8 cellular contexts compared by ENCODE assay signal in the genomic region with DNA sequence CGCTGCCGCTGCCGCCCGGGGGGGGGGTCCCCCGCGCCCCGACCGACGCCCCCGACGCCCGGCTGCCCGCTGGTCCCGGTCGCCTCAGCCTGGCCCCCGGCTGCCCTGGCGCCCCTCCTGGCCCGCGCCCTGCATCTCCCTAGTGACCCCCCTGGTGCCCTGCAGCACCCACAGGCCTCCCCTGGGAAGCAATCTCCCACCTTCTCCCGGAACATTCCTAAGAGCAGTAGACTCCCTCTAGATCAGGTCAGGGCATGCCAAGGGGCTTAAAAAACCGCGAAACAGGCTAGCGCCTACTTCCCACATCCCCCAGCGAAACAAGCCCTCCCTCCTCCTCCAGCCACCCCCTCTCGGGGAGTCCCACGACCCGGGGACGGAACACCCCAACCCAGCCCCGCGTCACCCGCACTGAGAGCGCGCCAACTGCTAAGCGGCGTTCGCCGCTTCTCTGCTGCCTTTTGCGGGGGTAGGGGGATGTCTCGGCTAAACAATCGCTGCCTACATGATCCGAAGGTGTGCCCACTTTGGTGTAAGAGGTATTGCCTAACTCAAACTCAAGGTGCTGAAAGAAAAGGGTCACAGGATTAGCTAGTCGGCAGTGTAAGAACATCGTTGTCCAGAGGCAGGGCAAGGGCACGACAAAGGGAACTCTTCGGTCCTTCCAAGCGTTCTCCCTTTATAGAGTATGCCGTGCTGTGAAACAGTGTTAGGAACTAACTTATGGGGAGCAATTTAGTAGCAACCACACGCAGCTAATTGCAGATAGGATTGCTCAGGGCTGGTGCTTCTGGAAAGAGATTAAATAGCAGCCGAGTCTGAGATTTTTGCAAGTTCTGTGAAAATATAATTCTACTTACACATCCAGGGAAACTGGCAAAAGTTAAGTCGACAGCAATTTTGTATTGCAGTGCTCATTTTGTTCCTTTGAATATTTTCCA. TPM values are rescaled to one million over a fixed set of nuclear protein-coding genes. Genes with fewer than 3 reads are reported as not detected.
DNase-seq lines count a peak whose midpoint lies in the region; ATAC-seq and TF ChIP-seq lines count a peak whose summit lies in the region.

No MANE protein-coding gene starts in this region.

- peaks cover 77% of the 10 kb centered on the region for H3K27me3 Mint-ChIP-seq in H9 (ENCODE audit: low read depth)
- peaks cover 72% of the 10 kb centered on the region for H3K27me3 Mint-ChIP-seq in activated CD4-positive, alpha-beta T cell treated with anti-CD3 and anti-CD28 coated beads, Interleukin-2, amount 10 ng/mL, durations not matched to agents 24 days and 14 days
- peaks cover 14% of the 10 kb centered on the region for H3K27me3 Mint-ChIP-seq in endothelial cell (ENCODE audit: unreplicated experiment)

- H3K36me3 ChIP-seq in ACC112 (ENCODE audit: insufficient read depth, low read length) = no peaks in the 10 kb centered on the region
- no peaks in the 10 kb centered on the region for H3K36me3 ChIP-seq in muscle layer of duodenum (ENCODE audit: control insufficient read depth in 1 of 2, insufficient read depth in 2 of 2, low read length in 2 of 2)
- no peaks in the 10 kb centered on the region for H3K36me3 ChIP-seq in upper lobe of left lung

- H4K91ac ChIP-seq in H9 (ENCODE audit: insufficient read length, low read depth, low read length) = no peak overlapping the region

- H2AK5ac ChIP-seq in H9 (ENCODE audit: insufficient read length, low read length) = no peak overlapping the region

- H3K36me3 Mint-ChIP-seq in H9 (ENCODE audit: insufficient read depth in 1 of 3, low read depth in 3 of 3) (no peaks in the 10 kb centered on the region), endothelial cell (ENCODE audit: low read depth, unreplicated experiment) (no peaks in the 10 kb centered on the region)
- no peaks in the 10 kb centered on the region for H3K36me3 Mint-ChIP-seq in activated CD4-positive, alpha-beta T cell treated with anti-CD3 and anti-CD28 coated beads, Interleukin-2, amount 10 ng/mL, durations not matched to agents 24 days and 14 days (ENCODE audit: low read depth)

- no peaks in the 10 kb centered on the region for H3K79me1 ChIP-seq in H9 (ENCODE audit: insufficient read depth, low read depth, low read length, poor library complexity, severe bottlenecking)

- intact Hi-C loops in activated CD4-positive, alpha-beta T cell treated with anti-CD3 and anti-CD28 coated beads, Interleukin-2, amount 10 ng/mL, durations not matched to agents 24 days and 14 days (cut with micrococcal nuclease) = no loop called here

- H3K27ac ChIP-seq in ACC112 (ENCODE audit: low read depth, low read length) (peak overlapping the region; percentile 3; the same call in 1 of the 2 replicates), H9 (ENCODE audit: insufficient read length, low read depth, low read length) (no peak overlapping the region), muscle layer of duodenum (ENCODE audit: low read length) (peak overlapping the region; percentile 75), upper lobe of left lung (peak overlapping the region; percentile 82 to 93 (median 84))

- peak; percentile 62 for DNase-seq in H9
- peak; percentile 62 for DNase-seq in activated CD4-positive, alpha-beta T cell treated with anti-CD3 and anti-CD28 coated beads, Interleukin-2, amount 10 ng/mL, durations not matched to agents 24 days and 14 days
- DNase-seq in endothelial cell (ENCODE audit: low spot score) = peak; percentile 19
- DNase-seq in upper lobe of left lung = peak; percentile 60 to 86

- H3K9me3 ChIP-seq in H9 (ENCODE audit: control insufficient read depth, low read depth, low read length) (no peaks in the 10 kb centered on the region), muscle layer of duodenum (ENCODE audit: control insufficient read depth in 1 of 2, low read length in 2 of 2) (no peaks in the 10 kb centered on the region), upper lobe of left lung (no peaks in the 10 kb centered on the region)

- H2BK120ac ChIP-seq in H9 (ENCODE audit: low read depth, low read length, poor library complexity, severe bottlenecking) = no peak overlapping the region

- H3K23ac ChIP-seq in H9 (ENCODE audit: insufficient read length, low read depth, low read length) = no peak overlapping the region

- no peak overlapping the region for H3K4ac ChIP-seq in H9 (ENCODE audit: low read depth, low read length)

- no peak overlapping the region for H3K56ac ChIP-seq in H9 (ENCODE audit: insufficient read length, low read depth, low read length)

- TF ChIP-seq CTCF in H9 (conservative IDR thresholded peaks at IDR 0.05) (no peak), endothelial cell (IDR thresholded peaks at IDR 0.05; ENCODE audit: unreplicated experiment) (no peak), upper lobe of left lung (IDR thresholded peaks at IDR 0.05) (no peak)

- peak overlapping the region; percentile 75 for H3K4me2 ChIP-seq in H9 (ENCODE audit: insufficient read depth, insufficient read length, low read length)

- H3K4me1 ChIP-seq in ACC112 (ENCODE audit: control insufficient read depth, insufficient read depth, low read length, unreplicated experiment) (peaks cover 26% of the 10 kb centered on the region), H9 (ENCODE audit: insufficient read depth, low read length) (no peaks in the 10 kb centered on the region), muscle layer of duodenum (ENCODE audit: control insufficient read depth in 1 of 2, insufficient read depth in 2 of 2, low read length in 2 of 2) (peaks cover 9 to 30% of the 10 kb centered on the region in 2 donors), upper lobe of left lung (peaks cover 12 to 36% (median 25%) of the 10 kb centered on the region in 4 donors)

- peak overlapping the region; percentile 44 for H2AFZ ChIP-seq in ACC112 (ENCODE audit: low read length, unreplicated experiment)
- H2AFZ ChIP-seq in H9 (ENCODE audit: low read length) = no peak overlapping the region

- no peak for TF ChIP-seq EP300 in upper lobe of left lung (IDR thresholded peaks at IDR 0.05)

- H3K27me3 ChIP-seq in ACC112 (ENCODE audit: insufficient read depth, low read length) = no peaks in the 10 kb centered on the region
- H3K27me3 ChIP-seq in H9 (ENCODE audit: insufficient read depth, low read length) = peaks cover 26% of the 10 kb centered on the region; the same call in 1 of the 2 replicates
- H3K27me3 ChIP-seq in muscle layer of duodenum (ENCODE audit: low read depth, low read length) = peaks cover 9% of the 10 kb centered on the region
- peaks cover 0 to 7% (median 1%) of the 10 kb centered on the region in 4 donors for H3K27me3 ChIP-seq in upper lobe of left lung

- H2BK12ac ChIP-seq in H9 (ENCODE audit: insufficient read length, low read depth, low read length) = no peak overlapping the region

- H3K18ac ChIP-seq in H9 (ENCODE audit: insufficient read length, low read depth, low read length) = no peak overlapping the region

- H4K5ac ChIP-seq in H9 (ENCODE audit: insufficient read length, low read depth, low read length) = no peak overlapping the region

- peaks cover 18% of the 10 kb centered on the region for H3K23me2 ChIP-seq in H9 (ENCODE audit: insufficient read length, low read depth, low read length, poor library complexity, severe bottlenecking)

- no peak overlapping the region for H2BK20ac ChIP-seq in H9 (ENCODE audit: low read depth, low read length, poor library complexity, severe bottlenecking)

- peaks cover 2% of the 10 kb centered on the region for H4K20me1 ChIP-seq in H9 (ENCODE audit: control insufficient read depth, insufficient read depth, insufficient read length)

- WGBS in H9 (ENCODE audit: extremely low coverage, insufficient read length, low lambda C conversion rate) = no CpG with 5 or more reads among the region's 50 CpGs
- WGBS in upper lobe of left lung, 2 donors = 4 to 5% methylated on average over 24 to 32 of the region's 50 CpGs

- H3K4me3 Mint-ChIP-seq in H9 (peak overlapping the region; percentile 75 to 91), endothelial cell (ENCODE audit: unreplicated experiment) (peak overlapping the region; percentile 81)
- H3K4me3 Mint-ChIP-seq in activated CD4-positive, alpha-beta T cell treated with anti-CD3 and anti-CD28 coated beads, Interleukin-2, amount 10 ng/mL, durations not matched to agents 24 days and 14 days = peak overlapping the region; percentile 84

- H3K4me3 ChIP-seq in ACC112 (ENCODE audit: low read depth, low read length) (peak overlapping the region; percentile 78), muscle layer of duodenum (ENCODE audit: low read depth in 1 of 2, low read length in 2 of 2) (peak overlapping the region; percentile 78 to 87), upper lobe of left lung (peak overlapping the region; percentile 46 to 87 (median 78))

- ATAC-seq in upper lobe of left lung (ENCODE audit: low FRiP score in 2 of 2) (peak; percentile 48 to 65), HG02840 (IDR thresholded peaks at IDR 0.05; ENCODE audit: low FRiP score, unreplicated experiment) (no peak), HG02938 (IDR thresholded peaks at IDR 0.05; ENCODE audit: unreplicated experiment) (no peak)

- no peak overlapping the region for H4K8ac ChIP-seq in H9 (replicated peaks; ENCODE audit: insufficient read length, low read depth, low read length)

- H3K27ac Mint-ChIP-seq in H9 (no peak overlapping the region), endothelial cell (ENCODE audit: unreplicated experiment) (no peak overlapping the region)
- no peak overlapping the region for H3K27ac Mint-ChIP-seq in activated CD4-positive, alpha-beta T cell treated with anti-CD3 and anti-CD28 coated beads, Interleukin-2, amount 10 ng/mL, durations not matched to agents 24 days and 14 days

- H3K9me3 Mint-ChIP-seq in H9 (no peaks in the 10 kb centered on the region), endothelial cell (ENCODE audit: unreplicated experiment) (no peaks in the 10 kb centered on the region)
- no peaks in the 10 kb centered on the region for H3K9me3 Mint-ChIP-seq in activated CD4-positive, alpha-beta T cell treated with anti-CD3 and anti-CD28 coated beads, Interleukin-2, amount 10 ng/mL, durations not matched to agents 24 days and 14 days

- H2BK5ac ChIP-seq in H9 (ENCODE audit: insufficient read length, low read length) = no peak overlapping the region

- no peak overlapping the region for H3T11ph ChIP-seq in H9 (ENCODE audit: low read length)

- peaks cover 6% of the 10 kb centered on the region for H3K79me2 ChIP-seq in ACC112 (ENCODE audit: control insufficient read depth, insufficient read depth, low read length, unreplicated experiment)
- no peaks in the 10 kb centered on the region for H3K79me2 ChIP-seq in H9 (ENCODE audit: insufficient read depth, low read length)

- peak in 3 of 4 donors; percentile 28 to 69 (median 35) for TF ChIP-seq POLR2A in upper lobe of left lung (IDR thresholded peaks at IDR 0.05)

- no peak overlapping the region for H2BK15ac ChIP-seq in H9 (ENCODE audit: low read depth, low read length)

- peaks cover 13 to 15% of the 10 kb centered on the region in 2 experiments for H3K4me1 Mint-ChIP-seq in H9
- H3K4me1 Mint-ChIP-seq in activated CD4-positive, alpha-beta T cell treated with anti-CD3 and anti-CD28 coated beads, Interleukin-2, amount 10 ng/mL, durations not matched to agents 24 days and 14 days = peaks cover 10% of the 10 kb centered on the region
- H3K4me1 Mint-ChIP-seq in endothelial cell (ENCODE audit: unreplicated experiment) = peaks cover 4% of the 10 kb centered on the region

- no peak overlapping the region for H3K9ac ChIP-seq in H9 (ENCODE audit: extremely low read depth, insufficient read length, low read length)

- H3K14ac ChIP-seq in H9 (ENCODE audit: insufficient read depth, low read length) = no peak overlapping the region

RNA-seq across cellular contexts. Expression of a gene that starts 0.6 kb away (rescaled TPM):
- 0.13 and 0.17 TPM in 2 replicates for total RNA-seq in H9 (2021)
- not detected in 2 replicates for total RNA-seq in activated CD4-positive, alpha-beta T cell treated with anti-CD3 and anti-CD28 coated beads, Interleukin-2, amount 10 ng/mL, durations not matched to agents 24 days and 14 days
- 0.13 TPM for total RNA-seq in endothelial cell (ENCODE audit: unreplicated experiment)
- 100 to 1,000 TPM in 2 of 6 donors, 10 to 100 TPM in 4; 74.1 to 115 (median 94.3) TPM for total RNA-seq in upper lobe of left lung

Comparison
In these comparisons a context has a peak if more than half of its experiments do, and no peak if none do; other contexts are left out.
1. DNase-seq: peak in every context shown above with its lines; median percentile 73 in upper lobe of left lung; 62 in H9; 62 in activated CD4-positive, alpha-beta T cell treated with anti-CD3 and anti-CD28 coated beads, Interleukin-2, amount 10 ng/mL, durations not matched to agents 24 days and 14 days; 19 in endothelial cell.
2. ATAC-seq: peak in upper lobe of left lung (2 of 2); none in HG02840 (single experiment) and HG02938 (single experiment).
3. RNA of a gene that starts 0.6 kb away (total RNA-seq): 74.1 to 115 TPM in upper lobe of left lung; 0.13 to 0.17 TPM in H9, 0.13 TPM in endothelial cell (single experiment) and not detected in activated CD4-positive, alpha-beta T cell treated with anti-CD3 and anti-CD28 coated beads, Interleukin-2, amount 10 ng/mL, durations not matched to agents 24 days and 14 days; every median in the first group is over 10 times any median in the second.
4. Peak in every context shown above with its lines, with median percentiles within 50 percentile points of each other: H3K4me3 ChIP-seq and H3K4me3 Mint-ChIP-seq.